In the genomic region with DNA sequence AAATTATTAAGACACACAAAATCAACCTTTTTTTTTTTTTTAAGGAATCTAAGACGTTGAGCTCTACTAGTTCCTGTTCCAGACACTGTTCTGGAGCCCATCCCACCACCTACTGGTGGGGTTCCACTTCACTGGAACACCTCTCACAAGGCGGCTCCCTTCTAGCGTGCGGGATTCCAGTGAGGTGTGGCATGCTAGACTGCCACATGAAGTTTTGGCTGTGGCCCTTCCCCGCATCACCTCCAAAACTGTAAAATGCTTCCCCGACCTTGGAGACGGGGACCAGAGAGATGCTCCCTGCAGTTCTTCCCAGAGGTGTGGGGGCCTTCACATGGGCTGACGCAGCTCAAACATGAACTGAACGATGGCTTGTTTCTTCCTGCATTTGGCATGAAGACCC, we compare ENCODE assay signal across 8 cellular contexts. TPM values are rescaled to one million over a fixed set of nuclear protein-coding genes. Genes with fewer than 3 reads are reported as not detected.
DNase-seq lines count a peak whose midpoint lies in the region; ATAC-seq and TF ChIP-seq lines count a peak whose summit lies in the region.

No MANE protein-coding gene starts in this region.

- intact Hi-C loops in CD4-positive, alpha-beta T cell (cut with DNase I, micrococcal nuclease): no loop called here

- peaks cover 97% of the 10 kb centered on the region for H3K4me1 Mint-ChIP-seq in CD4-positive, alpha-beta T cell (ENCODE audit: low read depth)
- H3K4me1 Mint-ChIP-seq in T-cell: peaks cover 91 to 99% (median 97%) of the 10 kb centered on the region in 3 donors
- H3K4me1 Mint-ChIP-seq in stimulated activated naive B cell treated with anti-CD40 and anti-IgM and Interleukin-4, amounts not matched to agents 10 μg/mL and 1 μg/mL and 100 μg/mL, for 72 hours: peaks cover 73 to 96% of the 10 kb centered on the region in 2 donors

- H3K4me3 Mint-ChIP-seq in CD4-positive, alpha-beta T cell: no peak overlapping the region
- H3K4me3 Mint-ChIP-seq in T-cell: peak overlapping the region in 1 of 3 donors; percentile 15
- H3K4me3 Mint-ChIP-seq in stimulated activated naive B cell treated with anti-CD40 and anti-IgM and Interleukin-4, amounts not matched to agents 10 μg/mL and 1 μg/mL and 100 μg/mL, for 72 hours: no peak overlapping the region

- peaks cover 9% of the 10 kb centered on the region for H3K36me3 Mint-ChIP-seq in CD4-positive, alpha-beta T cell (ENCODE audit: low read depth)
- H3K36me3 Mint-ChIP-seq in T-cell: peaks cover 16% of the 10 kb centered on the region
- H3K36me3 Mint-ChIP-seq in stimulated activated naive B cell treated with anti-CD40 and anti-IgM and Interleukin-4, amounts not matched to agents 10 μg/mL and 1 μg/mL and 100 μg/mL, for 72 hours: peaks cover 6 to 29% of the 10 kb centered on the region in 2 donors

- TF ChIP-seq CTCF in CD4-positive, alpha-beta T cell (IDR thresholded peaks at IDR 0.05): no peak

- H3K9me3 Mint-ChIP-seq in CD4-positive, alpha-beta T cell: no peaks in the 10 kb centered on the region
- H3K9me3 Mint-ChIP-seq in T-cell: no peaks in the 10 kb centered on the region
- H3K9me3 Mint-ChIP-seq in stimulated activated naive B cell treated with anti-CD40 and anti-IgM and Interleukin-4, amounts not matched to agents 10 μg/mL and 1 μg/mL and 100 μg/mL, for 72 hours: no peaks in the 10 kb centered on the region

- H3K27ac ChIP-seq in CD4-positive, alpha-beta T cell (ENCODE audit: low read depth, low read length): no peak overlapping the region

- H3K27ac Mint-ChIP-seq in CD4-positive, alpha-beta T cell: peak overlapping the region; percentile 93
- peak overlapping the region; percentile 90 to 93 for H3K27ac Mint-ChIP-seq in T-cell
- H3K27ac Mint-ChIP-seq in stimulated activated naive B cell treated with anti-CD40 and anti-IgM and Interleukin-4, amounts not matched to agents 10 μg/mL and 1 μg/mL and 100 μg/mL, for 72 hours: peak overlapping the region; percentile 94

- POLR2A ChIA-PET in CD4-positive, alpha-beta T cell (lab: Charles Lee): interaction anchor here (1.0 to 9.0 kb wide), 4 partner anchors 8 to 13 kb away, joined by 3 to 83 read pairs (median 9); no protein-coding TSS in a partner anchor
- POLR2A ChIA-PET in T-cell (lab: Charles Lee): interaction anchor here (0.6 to 1.0 kb wide), 3 partner anchors 43 to 314 kb away, joined by 3 to 4 read pairs (median 4); no protein-coding TSS in a partner anchor

- ATAC-seq in CD4-positive, alpha-beta T cell (ENCODE audit: poor library complexity): no peak
- ATAC-seq in T-cell (replicated peaks in 1 of 4) (no peak), GM18870 (IDR thresholded peaks at IDR 0.05; ENCODE audit: unreplicated experiment) (no peak), HG03432 (IDR thresholded peaks at IDR 0.05; ENCODE audit: unreplicated experiment) (no peak)
- ATAC-seq in stimulated activated naive B cell treated with anti-CD40 and anti-IgM and Interleukin-4, amounts not matched to agents 10 μg/mL and 1 μg/mL and 100 μg/mL, for 72 hours (replicated peaks): no peak

- CTCF ChIA-PET in CD4-positive, alpha-beta T cell (lab: Charles Lee): interaction anchor here (1.0 to 16.7 kb wide), 3 partner anchors 10 to 14 kb away, joined by 4 to 253 read pairs (median 7); no protein-coding TSS in a partner anchor
- CTCF ChIA-PET in T-cell (lab: Charles Lee): interaction anchor here (0.7 to 7.7 kb wide), 4 partner anchors 10 to 14 kb away, joined by 4 to 70 read pairs (median 20); no protein-coding TSS in a partner anchor

- no peaks in the 10 kb centered on the region for H3K9me3 ChIP-seq in CD4-positive, alpha-beta T cell (ENCODE audit: control insufficient read depth, low read length)

- H3K27me3 ChIP-seq in CD4-positive, alpha-beta T cell (ENCODE audit: control insufficient read depth, insufficient read depth, low read length): no peaks in the 10 kb centered on the region

- DNase-seq in CD4-positive, alpha-beta T cell: no peak
- DNase-seq in T-cell: peak in 1 of 34 experiments; percentile 4
- DNase-seq in islet precursor cell: peak; percentile 27
- DNase-seq in stimulated activated naive B cell treated with anti-CD40 and anti-IgM and Interleukin-4, amounts not matched to agents 10 μg/mL and 1 μg/mL and 100 μg/mL, for 72 hours: no peak
- no peak for DNase-seq in NCI-H2029 treated with DMSO at 0.1 percent for 48 hours (lab: John Stamatoyannopoulos, UW)
- DNase-seq in DMS53 (lab: John Stamatoyannopoulos, UW): no peak

- no peaks in the 10 kb centered on the region for H3K27me3 Mint-ChIP-seq in CD4-positive, alpha-beta T cell
- no peaks in the 10 kb centered on the region for H3K27me3 Mint-ChIP-seq in T-cell
- H3K27me3 Mint-ChIP-seq in stimulated activated naive B cell treated with anti-CD40 and anti-IgM and Interleukin-4, amounts not matched to agents 10 μg/mL and 1 μg/mL and 100 μg/mL, for 72 hours: no peaks in the 10 kb centered on the region

RNA-seq across cellular contexts. Expression of gene FAM53B, which starts 12.6 kb away (rescaled TPM):
- total RNA-seq in CD4-positive, alpha-beta T cell: 10 to 100 TPM; 32.9 to 33.6 TPM
- 10 to 100 TPM; 39.3 to 86.5 (median 52.3) TPM for total RNA-seq in T-cell
